1 cellular context compared by ENCODE assay signal in the genomic region with DNA sequence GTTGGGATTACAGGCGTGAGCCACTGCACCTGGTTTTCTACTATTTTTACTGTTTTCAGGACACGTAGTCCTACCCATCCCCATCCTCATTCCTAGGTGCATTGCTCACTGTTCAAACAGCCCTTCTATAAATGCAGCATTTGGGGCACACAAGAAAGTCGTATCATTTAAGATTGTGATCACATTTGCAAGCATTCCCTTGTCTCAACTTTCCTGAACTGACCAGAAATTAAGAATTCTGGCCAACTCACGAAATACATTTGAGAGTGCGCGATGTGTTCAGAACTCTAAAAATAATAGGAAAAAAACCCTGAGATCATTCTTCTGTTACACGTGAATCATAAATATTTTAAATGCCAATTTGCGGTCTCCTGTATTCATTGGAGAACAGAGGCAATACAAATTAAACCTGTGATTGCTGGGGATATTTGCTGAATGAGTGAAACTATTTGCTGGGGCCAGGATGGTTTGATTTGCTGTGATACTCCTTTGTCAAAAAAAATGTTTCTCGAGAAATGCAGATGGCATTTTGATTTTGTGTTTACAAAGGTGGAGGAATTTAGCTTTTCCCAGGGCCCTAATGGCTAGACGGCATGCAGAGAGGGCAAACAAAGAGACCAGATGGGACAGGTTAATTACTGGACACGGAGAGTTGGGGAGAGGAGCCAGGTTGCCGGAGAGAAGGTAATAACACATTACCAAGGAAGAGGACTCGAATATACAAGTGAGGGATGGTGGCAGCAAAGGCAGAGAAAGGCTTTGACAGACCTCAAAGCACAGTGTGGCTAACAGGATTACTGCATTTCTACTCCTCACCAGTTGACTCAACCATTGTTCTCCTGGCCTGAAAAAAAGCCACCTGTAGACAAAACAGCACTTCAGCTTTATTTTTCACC.
TF ChIP-seq lines count a peak whose summit lies in the region.

No MANE protein-coding gene starts in this region.

TF ChIP-seq in A549, 52 proteins besides CTCF, POLR2A, EP300 and RAD21 (continued from another document):
- TF ChIP-seq CHD4 (IDR thresholded peaks at IDR 0.05; ENCODE audit: borderline replicate concordance), result no peak
- no peak for TF ChIP-seq EHMT2 (IDR thresholded peaks at IDR 0.05; ENCODE audit: low read depth)
- TF ChIP-seq RNF2 (IDR thresholded peaks at IDR 0.05; ENCODE audit: borderline replicate concordance, low read depth), result no peak
- TF ChIP-seq CBX8 (IDR thresholded peaks at IDR 0.05), result no peak
- TF ChIP-seq MAFK (IDR thresholded peaks at IDR 0.05; ENCODE audit: partially characterized antibody), result peak; percentile 41
- TF ChIP-seq HEYL (CRISPR knock-in tag; IDR thresholded peaks at IDR 0.05), result no peak
- no peak for TF ChIP-seq RARB (CRISPR knock-in tag; IDR thresholded peaks at IDR 0.05)
- TF ChIP-seq CEBPB (IDR thresholded peaks at IDR 0.05), result 0 out of 4 replicates have a peak, but pooled peaks of 1 of the 2 experiments have one; percentile 8
- no peak for TF ChIP-seq SMC3 (IDR thresholded peaks at IDR 0.05)
- TF ChIP-seq MAX (IDR thresholded peaks at IDR 0.05), result peak; percentile 33; the same call in 1 of the 2 replicates
- no peak for TF ChIP-seq JUNB (IDR thresholded peaks at IDR 0.05)
- TF ChIP-seq KDM5A (IDR thresholded peaks at IDR 0.05), result no peak
- no peak for TF ChIP-seq NFE2L2 (conservative IDR thresholded peaks at IDR 0.05; ENCODE audit: low read length)
- no peak for TF ChIP-seq ESRRA (IDR thresholded peaks at IDR 0.05; ENCODE audit: borderline replicate concordance, low read length)
- no peak for TF ChIP-seq ZC3H11A (IDR thresholded peaks at IDR 0.05)
- no peak for TF ChIP-seq FOSL2 (IDR thresholded peaks at IDR 0.05)
- peak; percentile 38 for TF ChIP-seq FOSL2 (CRISPR knock-in tag; IDR thresholded peaks at IDR 0.05)
- TF ChIP-seq GATA3 (IDR thresholded peaks at IDR 0.05; ENCODE audit: borderline replicate concordance), result peak; percentile 66
- no peak for TF ChIP-seq JUN (IDR thresholded peaks at IDR 0.05)
- TF ChIP-seq, protein P1, sequence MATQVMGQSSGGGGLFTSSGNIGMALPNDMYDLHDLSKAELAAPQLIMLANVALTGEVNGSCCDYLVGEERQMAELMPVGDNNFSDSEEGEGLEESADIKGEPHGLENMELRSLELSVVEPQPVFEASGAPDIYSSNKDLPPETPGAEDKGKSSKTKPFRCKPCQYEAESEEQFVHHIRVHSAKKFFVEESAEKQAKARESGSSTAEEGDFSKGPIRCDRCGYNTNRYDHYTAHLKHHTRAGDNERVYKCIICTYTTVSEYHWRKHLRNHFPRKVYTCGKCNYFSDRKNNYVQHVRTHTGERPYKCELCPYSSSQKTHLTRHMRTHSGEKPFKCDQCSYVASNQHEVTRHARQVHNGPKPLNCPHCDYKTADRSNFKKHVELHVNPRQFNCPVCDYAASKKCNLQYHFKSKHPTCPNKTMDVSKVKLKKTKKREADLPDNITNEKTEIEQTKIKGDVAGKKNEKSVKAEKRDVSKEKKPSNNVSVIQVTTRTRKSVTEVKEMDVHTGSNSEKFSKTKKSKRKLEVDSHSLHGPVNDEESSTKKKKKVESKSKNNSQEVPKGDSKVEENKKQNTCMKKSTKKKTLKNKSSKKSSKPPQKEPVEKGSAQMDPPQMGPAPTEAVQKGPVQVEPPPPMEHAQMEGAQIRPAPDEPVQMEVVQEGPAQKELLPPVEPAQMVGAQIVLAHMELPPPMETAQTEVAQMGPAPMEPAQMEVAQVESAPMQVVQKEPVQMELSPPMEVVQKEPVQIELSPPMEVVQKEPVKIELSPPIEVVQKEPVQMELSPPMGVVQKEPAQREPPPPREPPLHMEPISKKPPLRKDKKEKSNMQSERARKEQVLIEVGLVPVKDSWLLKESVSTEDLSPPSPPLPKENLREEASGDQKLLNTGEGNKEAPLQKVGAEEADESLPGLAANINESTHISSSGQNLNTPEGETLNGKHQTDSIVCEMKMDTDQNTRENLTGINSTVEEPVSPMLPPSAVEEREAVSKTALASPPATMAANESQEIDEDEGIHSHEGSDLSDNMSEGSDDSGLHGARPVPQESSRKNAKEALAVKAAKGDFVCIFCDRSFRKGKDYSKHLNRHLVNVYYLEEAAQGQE (IDR thresholded peaks at IDR 0.05), result no peak
- TF ChIP-seq MYC (IDR thresholded peaks at IDR 0.05; ENCODE audit: borderline replicate concordance, low read length), result no peak
- TF ChIP-seq ATOH8 (CRISPR knock-in tag; IDR thresholded peaks at IDR 0.05; ENCODE audit: low read depth), result no peak
- TF ChIP-seq CBX2 (IDR thresholded peaks at IDR 0.05; ENCODE audit: borderline replicate concordance, low read depth), result no peak
- no peak for TF ChIP-seq BHLHE40 (IDR thresholded peaks at IDR 0.05; ENCODE audit: low read depth, low read length)
- TF ChIP-seq RFX5 (IDR thresholded peaks at IDR 0.05), result no peak
- no peak for TF ChIP-seq MAZ (IDR thresholded peaks at IDR 0.05; ENCODE audit: borderline replicate concordance, low read depth, low read length)
- no peak for TF ChIP-seq POLR2AphosphoS2 (conservative IDR thresholded peaks at IDR 0.05; ENCODE audit: low read length)
- TF ChIP-seq HOXA7 (CRISPR knock-in tag; IDR thresholded peaks at IDR 0.05), result no peak
- TF ChIP-seq CHD2 (IDR thresholded peaks at IDR 0.05; ENCODE audit: low read length, partially characterized antibody), result no peak
- TF ChIP-seq NPAS2 (CRISPR knock-in tag; IDR thresholded peaks at IDR 0.05; ENCODE audit: borderline replicate concordance), result no peak
- TF ChIP-seq ZSCAN20 (CRISPR knock-in tag; IDR thresholded peaks at IDR 0.05), result no peak
TF ChIP-seq in A549: peak in this region for 5.
